ENCODE assay signal across 8 cellular contexts in the genomic region with DNA sequence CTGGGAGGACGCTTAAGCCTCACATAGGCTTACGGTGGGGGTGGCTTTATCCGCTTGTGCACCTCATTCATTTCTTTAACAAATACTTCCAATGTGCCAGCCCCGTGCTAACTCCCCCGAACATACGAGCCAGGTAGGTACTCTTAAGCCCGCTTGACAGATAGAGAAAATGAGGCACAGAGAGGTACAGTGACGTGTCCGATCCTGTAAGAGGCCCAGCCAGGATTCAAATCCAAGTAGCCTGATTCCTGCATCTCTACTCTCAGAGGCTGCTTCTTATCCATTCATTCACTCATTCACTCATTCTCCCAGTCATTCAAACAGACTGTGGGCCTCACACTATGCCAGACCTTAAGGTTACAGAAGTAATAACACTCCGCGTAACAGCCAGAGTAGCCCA. TPM values are rescaled to one million over a fixed set of nuclear protein-coding genes. Genes with fewer than 3 reads are reported as not detected.
DNase-seq lines count a peak whose midpoint lies in the region; ATAC-seq, FAIRE-seq and TF ChIP-seq lines count a peak whose summit lies in the region.

No MANE protein-coding gene starts in this region.

- 22% methylated on average over 10 of the region's 11 CpGs for WGBS in HepG2 (ENCODE audit: low lambda C conversion rate)
- whole genome bisulfite sequencing in upper lobe of left lung, 2 donors, result 17 to 20% methylated on average over 11 of the region's 11 CpGs

- H3K9me3 Mint-ChIP-seq in activated naive CD4-positive, alpha-beta T cell treated with anti-CD3 and anti-CD28 coated beads for 36 hours, result no peaks in the 10 kb centered on the region
- H3K9me3 Mint-ChIP-seq in activated naive CD8-positive, alpha-beta T cell treated with anti-CD3 and anti-CD28 coated beads, Interleukin-2, amount 50 U/mL, for 24 hours, result no peaks in the 10 kb centered on the region

- intact Hi-C loops in activated naive CD4-positive, alpha-beta T cell treated with anti-CD3 and anti-CD28 coated beads for 36 hours (cut with micrococcal nuclease), result loop anchor here (1.0 kb wide), 2 partner anchors 38 to 40 kb away; a partner anchor contains a TSS
- intact Hi-C loops in HepG2 (cut with micrococcal nuclease; ENCODE audit: unreplicated experiment), result loop anchor here (2.0 kb wide), 1 partner anchor 38 kb away; no protein-coding TSS in a partner anchor

- in situ Hi-C loops in HepG2 (cut with HindIII; ENCODE audit: extremely low pct_ligation_motif_present, low pct_unique_long_range_greater_than_20kb), result no loop called here

- H4K20me1 ChIP-seq in HepG2 (ENCODE audit: insufficient read depth, low read length), result no peaks in the 10 kb centered on the region

- H3K36me3 Mint-ChIP-seq in activated naive CD4-positive, alpha-beta T cell treated with anti-CD3 and anti-CD28 coated beads for 36 hours (ENCODE audit: low read depth), result peaks cover 1% of the 10 kb centered on the region
- no peaks in the 10 kb centered on the region for H3K36me3 Mint-ChIP-seq in activated naive CD8-positive, alpha-beta T cell treated with anti-CD3 and anti-CD28 coated beads, Interleukin-2, amount 50 U/mL, for 24 hours (ENCODE audit: low read depth)

- BruUV-seq in HepG2 (replicated peaks; lab: Mats Ljungman, UMichigan), result no TSS peak

- no peak for FAIRE-seq in HepG2 (lab: Jason Lieb, UNC)

- H3K4me3 ChIP-seq in HepG2 (replicated peaks in 1 of 3; ENCODE audit: insufficient read depth in 1 of 3, low read depth in 2 of 3, low read length in 3 of 3) (peak overlapping the region; percentile 76 to 86 (median 81)), upper lobe of left lung (peak overlapping the region; percentile 65 to 83 (median 69))

- H3K9me3 ChIP-seq in HepG2 (ENCODE audit: low read length) (no peaks in the 10 kb centered on the region), upper lobe of left lung (no peaks in the 10 kb centered on the region)

- ATAC-seq in activated naive CD8-positive, alpha-beta T cell treated with anti-CD3 and anti-CD28 coated beads, Interleukin-2, amount 50 U/mL, for 24 hours, result no peak
- no peak; the same call in 2 of the 3 replicates for ATAC-seq in HepG2
- peak in 1 of 2 donors; percentile 3 for ATAC-seq in upper lobe of left lung (ENCODE audit: low FRiP score in 2 of 2)
- ATAC-seq in GM21515 (IDR thresholded peaks at IDR 0.05; ENCODE audit: unreplicated experiment), result no peak

- H3K36me3 ChIP-seq in HepG2 (replicated peaks in 1 of 2; ENCODE audit: control insufficient read depth in 1 of 2, insufficient read depth in 2 of 2, low read length in 2 of 2) (no peaks in the 10 kb centered on the region; a peak in 1 of 5 replicates), upper lobe of left lung (peaks cover 0 to 15% (median 3%) of the 10 kb centered on the region in 4 donors)

- H3K27ac Mint-ChIP-seq in activated naive CD4-positive, alpha-beta T cell treated with anti-CD3 and anti-CD28 coated beads for 36 hours, result peak overlapping the region; percentile 50
- peak overlapping the region; percentile 89 for H3K27ac Mint-ChIP-seq in activated naive CD8-positive, alpha-beta T cell treated with anti-CD3 and anti-CD28 coated beads, Interleukin-2, amount 50 U/mL, for 24 hours

- no peak for TF ChIP-seq RAD21 in HepG2 (CRISPR knock-in tag; IDR thresholded peaks at IDR 0.05)

- H2AFZ ChIP-seq in HepG2 (ENCODE audit: low read length), result peak overlapping the region; percentile 93

- no peaks in the 10 kb centered on the region; a peak in 1 of 5 replicates for H3K27me3 ChIP-seq in HepG2 (ENCODE audit: control insufficient read depth in 1 of 2, insufficient read depth in 2 of 2, low read length in 2 of 2)
- no peaks in the 10 kb centered on the region for H3K27me3 ChIP-seq in upper lobe of left lung

- peak overlapping the region; percentile 80 for H3K4me3 Mint-ChIP-seq in activated naive CD4-positive, alpha-beta T cell treated with anti-CD3 and anti-CD28 coated beads for 36 hours
- H3K4me3 Mint-ChIP-seq in activated naive CD8-positive, alpha-beta T cell treated with anti-CD3 and anti-CD28 coated beads, Interleukin-2, amount 50 U/mL, for 24 hours, result peak overlapping the region; percentile 93

- peaks cover 31% of the 10 kb centered on the region for H3K4me1 Mint-ChIP-seq in activated naive CD4-positive, alpha-beta T cell treated with anti-CD3 and anti-CD28 coated beads for 36 hours (ENCODE audit: low read depth)
- H3K4me1 Mint-ChIP-seq in activated naive CD8-positive, alpha-beta T cell treated with anti-CD3 and anti-CD28 coated beads, Interleukin-2, amount 50 U/mL, for 24 hours, result peaks cover 33% of the 10 kb centered on the region

- H3K27me3 Mint-ChIP-seq in activated naive CD4-positive, alpha-beta T cell treated with anti-CD3 and anti-CD28 coated beads for 36 hours (ENCODE audit: low read depth), result no peaks in the 10 kb centered on the region
- no peaks in the 10 kb centered on the region for H3K27me3 Mint-ChIP-seq in activated naive CD8-positive, alpha-beta T cell treated with anti-CD3 and anti-CD28 coated beads, Interleukin-2, amount 50 U/mL, for 24 hours

- H3K4me1 ChIP-seq in HepG2 (ENCODE audit: insufficient read depth, low read length), result peaks cover 28% of the 10 kb centered on the region
- peaks cover 17 to 28% (median 20%) of the 10 kb centered on the region in 4 donors for H3K4me1 ChIP-seq in upper lobe of left lung

- TF ChIP-seq POLR2A in HepG2 (IDR thresholded peaks at IDR 0.05; ENCODE audit: insufficient read depth in 1 of 2, low read depth in 2 of 2, low read length in 2 of 2), result no peak
- no peak for TF ChIP-seq POLR2A in upper lobe of left lung (IDR thresholded peaks at IDR 0.05)

- no peaks in the 10 kb centered on the region for H3K79me2 ChIP-seq in HepG2 (ENCODE audit: insufficient read depth, low read length)

- H3K9ac ChIP-seq in HepG2 (ENCODE audit: insufficient read depth, low read depth, low read length), result peak overlapping the region; percentile 69

- peak overlapping the region; percentile 49 for H3K27ac ChIP-seq in HepG2 (ENCODE audit: extremely low read length, insufficient read depth, low read length)
- H3K27ac ChIP-seq in upper lobe of left lung, result peak overlapping the region; percentile 73 to 88 (median 86)

- CTCF ChIA-PET in activated naive CD4-positive, alpha-beta T cell treated with anti-CD3 and anti-CD28 coated beads for 36 hours (lab: Charles Lee), result interaction anchor here (1.0 to 1.6 kb wide), 6 partner anchors 31 to 55 kb away, joined by 3 to 9 read pairs (median 4); a partner anchor contains a TSS
- CTCF ChIA-PET in HepG2 (lab: Yijun Ruan, JAX; ENCODE audit: low intra/inter-chr PET ratio, low total read pairs), result no interaction called here

- peak overlapping the region; percentile 93 for H3K4me2 ChIP-seq in HepG2 (ENCODE audit: low read depth, low read length)

- no peak for DNase-seq in activated naive CD4-positive, alpha-beta T cell treated with anti-CD3 and anti-CD28 coated beads for 36 hours
- DNase-seq in activated naive CD4-positive, alpha-beta T cell treated with Interleukin-2 at 50 U/mL for 16 hours, result no peak
- DNase-seq in activated naive CD8-positive, alpha-beta T cell treated with anti-CD3 and anti-CD28 coated beads, Interleukin-2, amount 50 U/mL, for 24 hours, result no peak
- DNase-seq in HepG2 (ENCODE audit: low spot score) (no peak), upper lobe of left lung (no peak), iPS-NIHi11 (ENCODE audit: low spot score) (no peak), SK-N-DZ (ENCODE audit: low spot score) (no peak)

- POLR2A ChIA-PET in HepG2 (lab: Yijun Ruan, JAX), result interaction anchor here (1.4 to 2.1 kb wide), 3 partner anchors 13 to 32 kb away, joined by 3 to 19 read pairs (median 13); a partner anchor contains a TSS

- TF ChIP-seq CTCF in HepG2 (CRISPR knock-in tag; IDR thresholded peaks at IDR 0.05) (no peak), upper lobe of left lung (IDR thresholded peaks at IDR 0.05) (no peak)

- TF ChIP-seq EP300 in HepG2 (IDR thresholded peaks at IDR 0.05; ENCODE audit: low read depth in 2 of 2, low read length in 2 of 2), result no peak
- no peak for TF ChIP-seq EP300 in HepG2 (CRISPR knock-in tag; IDR thresholded peaks at IDR 0.05; ENCODE audit: borderline replicate concordance)
- TF ChIP-seq EP300 in upper lobe of left lung (IDR thresholded peaks at IDR 0.05), result no peak

RNA-seq across cellular contexts. Expression of a gene that starts 0.5 kb away (rescaled TPM):
- total RNA-seq in activated naive CD4-positive, alpha-beta T cell treated with anti-CD3 and anti-CD28 coated beads for 36 hours, result 10 to 100 TPM; 26.1 to 28.0 TPM
- 10.5 and 16.7 TPM in 2 replicates for total RNA-seq in HepG2 (2016; rRNA removed; fragmentation: Illumina TruSeq; extraction: Trizol)
- total RNA-seq in HepG2 (2016; cell fraction: cytosol; rRNA removed; fragmentation: Illumina TruSeq; extraction: Trizol; ENCODE audit: low read depth), result 0.79 and 0.81 TPM in 2 replicates
- total RNA-seq in HepG2 (2016; cell fraction: insoluble cytoplasmic fraction; rRNA removed; fragmentation: Illumina TruSeq; extraction: Trizol), result 11.3 and 14.6 TPM in 2 replicates
- total RNA-seq in HepG2 (2016; cell fraction: membrane; rRNA removed; fragmentation: Illumina TruSeq; extraction: Trizol), result 3.8 and 3.9 TPM in 2 replicates
- 8.6 and 11.6 TPM in 2 replicates for total RNA-seq in HepG2 (2016; cell fraction: nucleus; rRNA removed; fragmentation: Illumina TruSeq; extraction: Trizol)
- 4.8 and 6.7 TPM in 2 replicates for polyA plus RNA-seq in HepG2 (2011; rRNA removed)
- polyA plus RNA-seq in HepG2 (2011; cell fraction: cytosol; rRNA removed), result 3.6 TPM in 2 replicates
- 16.1 and 17.1 TPM in 2 replicates for polyA plus RNA-seq in HepG2 (2011; cell fraction: nucleus; rRNA removed)
- 4.8 and 5.6 TPM in 2 replicates for polyA plus RNA-seq in HepG2 (2012)
- polyA plus RNA-seq in HepG2 (2016; cell fraction: cytosol; fragmentation: Illumina TruSeq; extraction: Trizol; ENCODE audit: low read depth), result 0.70 and 0.71 TPM in 2 replicates
- 12.8 and 14.3 TPM in 2 replicates for polyA plus RNA-seq in HepG2 (2016; cell fraction: insoluble cytoplasmic fraction; fragmentation: Illumina TruSeq; extraction: Trizol; ENCODE audit: low read depth)
- polyA plus RNA-seq in HepG2 (2016; cell fraction: membrane; fragmentation: Illumina TruSeq; extraction: Trizol; ENCODE audit: low read depth), result 2.1 and 2.2 TPM in 2 replicates
- polyA plus RNA-seq in HepG2 (2016; cell fraction: nucleus; fragmentation: Illumina TruSeq; extraction: Trizol; ENCODE audit: insufficient read depth, low read depth), result 10.5 and 12.9 TPM in 2 replicates
- polyA minus RNA-seq in HepG2 (2011; rRNA and poly(A)+ RNA removed; ENCODE audit: low replicate concordance), result 35.2 and 111 TPM in 2 replicates
- 6.7 and 6.8 TPM in 2 replicates for polyA minus RNA-seq in HepG2 (2011; cell fraction: cytosol; rRNA and poly(A)+ RNA removed)
- polyA minus RNA-seq in HepG2 (2011; cell fraction: nucleus; rRNA and poly(A)+ RNA removed), result 12.4 and 16.2 TPM in 2 replicates
- 10 to 100 TPM; 15.3 to 61.9 (median 28.8) TPM for total RNA-seq in upper lobe of left lung
- polyA plus RNA-seq in SK-N-DZ (2014; cell fraction: cytosol; rRNA removed), result 0.02 TPM in 1 of 2 replicates, not detected in the other
- polyA plus RNA-seq in SK-N-DZ (2014; cell fraction: nucleus; rRNA removed), result not detected in 2 replicates

RNA-seq across cellular contexts. Expression of a gene that starts 32.0 kb away (rescaled TPM):
- 10 to 100 TPM; 41.6 to 41.7 TPM for total RNA-seq in activated naive CD4-positive, alpha-beta T cell treated with anti-CD3 and anti-CD28 coated beads for 36 hours
- total RNA-seq in HepG2 (2016; rRNA removed; fragmentation: Illumina TruSeq; extraction: Trizol), result 6.5 and 7.5 TPM in 2 replicates
- total RNA-seq in HepG2 (2016; cell fraction: cytosol; rRNA removed; fragmentation: Illumina TruSeq; extraction: Trizol; ENCODE audit: low read depth), result 1.1 and 1.7 TPM in 2 replicates
- total RNA-seq in HepG2 (2016; cell fraction: insoluble cytoplasmic fraction; rRNA removed; fragmentation: Illumina TruSeq; extraction: Trizol), result 6.6 and 7.4 TPM in 2 replicates
- 2.5 and 2.8 TPM in 2 replicates for total RNA-seq in HepG2 (2016; cell fraction: membrane; rRNA removed; fragmentation: Illumina TruSeq; extraction: Trizol)
- total RNA-seq in HepG2 (2016; cell fraction: nucleus; rRNA removed; fragmentation: Illumina TruSeq; extraction: Trizol), result 3.5 and 4.5 TPM in 2 replicates
- polyA plus RNA-seq in HepG2 (2011; rRNA removed), result 10.6 and 17.5 TPM in 2 replicates
- 12.2 and 13.8 TPM in 2 replicates for polyA plus RNA-seq in HepG2 (2011; cell fraction: cytosol; rRNA removed)
- polyA plus RNA-seq in HepG2 (2011; cell fraction: nucleus; rRNA removed), result 8.3 and 11.0 TPM in 2 replicates
- 7.5 and 8.1 TPM in 2 replicates for polyA plus RNA-seq in HepG2 (2012)
- 1.2 and 1.9 TPM in 2 replicates for polyA plus RNA-seq in HepG2 (2016; cell fraction: cytosol; fragmentation: Illumina TruSeq; extraction: Trizol; ENCODE audit: low read depth)
- 8.9 and 10.5 TPM in 2 replicates for polyA plus RNA-seq in HepG2 (2016; cell fraction: insoluble cytoplasmic fraction; fragmentation: Illumina TruSeq; extraction: Trizol; ENCODE audit: low read depth)
- polyA plus RNA-seq in HepG2 (2016; cell fraction: membrane; fragmentation: Illumina TruSeq; extraction: Trizol; ENCODE audit: low read depth), result 1.7 and 2.1 TPM in 2 replicates
- polyA plus RNA-seq in HepG2 (2016; cell fraction: nucleus; fragmentation: Illumina TruSeq; extraction: Trizol; ENCODE audit: insufficient read depth, low read depth), result 5.1 and 5.6 TPM in 2 replicates
- polyA minus RNA-seq in HepG2 (2011; rRNA and poly(A)+ RNA removed; ENCODE audit: low replicate concordance), result 18.8 and 54.6 TPM in 2 replicates
- polyA minus RNA-seq in HepG2 (2011; cell fraction: cytosol; rRNA and poly(A)+ RNA removed), result 4.9 and 5.5 TPM in 2 replicates
- 6.3 and 12.1 TPM in 2 replicates for polyA minus RNA-seq in HepG2 (2011; cell fraction: nucleus; rRNA and poly(A)+ RNA removed)
- 10 to 100 TPM; 20.1 to 70.6 (median 44.0) TPM for total RNA-seq in upper lobe of left lung
- polyA plus RNA-seq in SK-N-DZ (2014; cell fraction: cytosol; rRNA removed), result 0.15 TPM in 1 of 2 replicates, not detected in the other
- polyA plus RNA-seq in SK-N-DZ (2014; cell fraction: nucleus; rRNA removed), result not detected in 2 replicates

RNA-seq across cellular contexts. Expression of a gene that starts 39.6 kb away (rescaled TPM):
- 100 to 1,000 TPM; 191 to 196 TPM for total RNA-seq in activated naive CD4-positive, alpha-beta T cell treated with anti-CD3 and anti-CD28 coated beads for 36 hours
- total RNA-seq in HepG2 (2016; rRNA removed; fragmentation: Illumina TruSeq; extraction: Trizol), result 0.24 and 0.44 TPM in 2 replicates
- not detected in 2 replicates for total RNA-seq in HepG2 (2016; cell fraction: cytosol; rRNA removed; fragmentation: Illumina TruSeq; extraction: Trizol; ENCODE audit: low read depth)
- 0.11 TPM in 1 of 2 replicates, not detected in the other for total RNA-seq in HepG2 (2016; cell fraction: insoluble cytoplasmic fraction; rRNA removed; fragmentation: Illumina TruSeq; extraction: Trizol)
- total RNA-seq in HepG2 (2016; cell fraction: membrane; rRNA removed; fragmentation: Illumina TruSeq; extraction: Trizol), result 0.10 TPM in 1 of 2 replicates, not detected in the other
- not detected in 2 replicates for total RNA-seq in HepG2 (2016; cell fraction: nucleus; rRNA removed; fragmentation: Illumina TruSeq; extraction: Trizol)
- 0.05 and 0.10 TPM in 2 replicates for polyA plus RNA-seq in HepG2 (2011; rRNA removed)
- polyA plus RNA-seq in HepG2 (2011; cell fraction: cytosol; rRNA removed), result 0.07 and 0.09 TPM in 2 replicates
- polyA plus RNA-seq in HepG2 (2011; cell fraction: nucleus; rRNA removed), result 0.13 and 0.23 TPM in 2 replicates
- not detected in 2 replicates for polyA plus RNA-seq in HepG2 (2012)
- polyA plus RNA-seq in HepG2 (2016; cell fraction: cytosol; fragmentation: Illumina TruSeq; extraction: Trizol; ENCODE audit: low read depth), result not detected in 2 replicates
- 0.20 TPM in 1 of 2 replicates, not detected in the other for polyA plus RNA-seq in HepG2 (2016; cell fraction: insoluble cytoplasmic fraction; fragmentation: Illumina TruSeq; extraction: Trizol; ENCODE audit: low read depth)
- not detected in 2 replicates for polyA plus RNA-seq in HepG2 (2016; cell fraction: membrane; fragmentation: Illumina TruSeq; extraction: Trizol; ENCODE audit: low read depth)
- not detected in 2 replicates for polyA plus RNA-seq in HepG2 (2016; cell fraction: nucleus; fragmentation: Illumina TruSeq; extraction: Trizol; ENCODE audit: insufficient read depth, low read depth)
- polyA minus RNA-seq in HepG2 (2011; rRNA and poly(A)+ RNA removed; ENCODE audit: low replicate concordance), result 0.98 TPM in 1 of 2 replicates, not detected in the other
- not detected in 2 replicates for polyA minus RNA-seq in HepG2 (2011; cell fraction: cytosol; rRNA and poly(A)+ RNA removed)
- polyA minus RNA-seq in HepG2 (2011; cell fraction: nucleus; rRNA and poly(A)+ RNA removed), result not detected in 2 replicates
- 10 to 100 TPM; 17.2 to 59.7 (median 20.1) TPM for total RNA-seq in upper lobe of left lung
- not detected in 2 replicates for polyA plus RNA-seq in SK-N-DZ (2014; cell fraction: cytosol; rRNA removed)
- not detected in 2 replicates for polyA plus RNA-seq in SK-N-DZ (2014; cell fraction: nucleus; rRNA removed)

Comparison
In these comparisons a context has a peak if more than half of its experiments do, and no peak if none do; other contexts are left out.
1. RNA of a gene that starts 39.6 kb away (total RNA-seq): 191 to 196 TPM in activated naive CD4-positive, alpha-beta T cell treated with anti-CD3 and anti-CD28 coated beads for 36 hours and 17.2 to 59.7 TPM in upper lobe of left lung; 0.10 to 0.44 TPM in HepG2; every median in the first group is over 10 times any median in the second.